In genomic region chr9:128918921-128919320, GRCh38 we compare ENCODE assay signal across 13 cellular contexts. TPM values are rescaled to one million over a fixed set of nuclear protein-coding genes. Genes with fewer than 3 reads are reported as not detected.
DNase-seq lines count a peak whose midpoint lies in the region; ATAC-seq and TF ChIP-seq lines count a peak whose summit lies in the region.
"Had no signal": no experiment of that assay in that cellular context is flagged by ENCODE, and none has a peak within 500 bp of the region (broad histone marks: within the 10 kb centered on the region; RNA-seq: fewer than 3 reads in every experiment).

No MANE protein-coding gene starts in this region.

- H3K27ac ChIP-seq in CD4-positive, alpha-beta T cell (ENCODE audit: low read depth, low read length): no peak overlapping the region
- H3K27ac ChIP-seq in SU-DHL-6 (ENCODE audit: low read depth, low read length): peak overlapping the region; percentile 97
- H3K27ac ChIP-seq in esophagus muscularis mucosa (replicated peaks in 1 of 4): peak overlapping the region; percentile 51 to 86 (median 84)

- H3K4me3 ChIP-seq in SU-DHL-6 (ENCODE audit: insufficient read depth, low read length, poor library complexity, severe bottlenecking): no peak overlapping the region
- H3K4me3 ChIP-seq in esophagus muscularis mucosa: no peak overlapping the region
- no peak overlapping the region for H3K4me3 ChIP-seq in foreskin fibroblast (ENCODE audit: low read depth in 1 of 2, low read length in 2 of 2)

- no peak overlapping the region for H2AFZ ChIP-seq in SU-DHL-6 (ENCODE audit: low read depth, low read length, severe bottlenecking)

- no peaks in the 10 kb centered on the region for H3K9me3 ChIP-seq in CD4-positive, alpha-beta T cell (ENCODE audit: control insufficient read depth, low read length)
- H3K9me3 ChIP-seq in SU-DHL-6 (ENCODE audit: insufficient read depth, low read length) (no peaks in the 10 kb centered on the region), esophagus muscularis mucosa (no peaks in the 10 kb centered on the region)

- no peaks in the 10 kb centered on the region for H4K20me1 ChIP-seq in SU-DHL-6 (ENCODE audit: low read depth, low read length)

- H3K9me2 ChIP-seq in SU-DHL-6 (replicated peaks; ENCODE audit: insufficient read depth, low read length): no peaks in the 10 kb centered on the region

- H3K36me3 Mint-ChIP-seq in CD4-positive, alpha-beta T cell (ENCODE audit: low read depth): peaks cover 38% of the 10 kb centered on the region
- H3K36me3 Mint-ChIP-seq in stimulated activated effector memory CD8-positive, alpha-beta T cell treated with anti-CD3 and anti-CD28 coated beads, Interleukin-12 subunit alpha, Interleukin-12 subunit beta, amount 100 ng/mL, for 72 hours: peaks cover 43% of the 10 kb centered on the region

- no peak for TF ChIP-seq CTCF in CD4-positive, alpha-beta T cell (IDR thresholded peaks at IDR 0.05)
- TF ChIP-seq CTCF in SU-DHL-6 (IDR thresholded peaks at IDR 0.05; ENCODE audit: insufficient read depth, low read length, poor library complexity, severe bottlenecking) (no peak), esophagus muscularis mucosa (IDR thresholded peaks at IDR 0.05) (no peak), foreskin fibroblast (IDR thresholded peaks at IDR 0.05; ENCODE audit: low read depth, low read length) (no peak)

- H3K9ac ChIP-seq in SU-DHL-6 (ENCODE audit: low read length): no peak overlapping the region

- H3F3A ChIP-seq in SU-DHL-6 (ENCODE audit: insufficient read depth): peaks cover 41% of the 10 kb centered on the region

- H3K27me3 Mint-ChIP-seq in CD4-positive, alpha-beta T cell: no peaks in the 10 kb centered on the region
- H3K27me3 Mint-ChIP-seq: stimulated activated naive CD8-positive, alpha-beta T cell treated with anti-CD3 and anti-CD28 coated beads, Interleukin-15, amount 100 ng/mL, for 72 hours had no signal

- no peak for TF ChIP-seq EP300 in esophagus muscularis mucosa (IDR thresholded peaks at IDR 0.05)

- no peaks in the 10 kb centered on the region for H3K9me3 Mint-ChIP-seq in CD4-positive, alpha-beta T cell
- no peaks in the 10 kb centered on the region for H3K9me3 Mint-ChIP-seq in stimulated activated effector memory CD8-positive, alpha-beta T cell treated with anti-CD3 and anti-CD28 coated beads, Interleukin-12 subunit alpha, Interleukin-12 subunit beta, amount 100 ng/mL, for 72 hours
- H3K9me3 Mint-ChIP-seq: stimulated activated naive CD8-positive, alpha-beta T cell treated with anti-CD3 and anti-CD28 coated beads, Interleukin-15, amount 100 ng/mL, for 72 hours had no signal

- no peak for TF ChIP-seq POLR2A in esophagus muscularis mucosa (IDR thresholded peaks at IDR 0.05; ENCODE audit: low read depth)

- peak overlapping the region; percentile 7 for H3K4me3 Mint-ChIP-seq in CD4-positive, alpha-beta T cell
- H3K4me3 Mint-ChIP-seq in stimulated activated effector memory CD8-positive, alpha-beta T cell treated with anti-CD3 and anti-CD28 coated beads, Interleukin-12 subunit alpha, Interleukin-12 subunit beta, amount 100 ng/mL, for 72 hours: no peak overlapping the region
- H3K4me3 Mint-ChIP-seq: stimulated activated naive CD8-positive, alpha-beta T cell treated with anti-CD3 and anti-CD28 coated beads, Interleukin-15, amount 100 ng/mL, for 72 hours had no signal

- ATAC-seq in CD4-positive, alpha-beta T cell (ENCODE audit: poor library complexity): no peak
- ATAC-seq in stimulated activated effector memory CD8-positive, alpha-beta T cell treated with anti-CD3 and anti-CD28 coated beads, Interleukin-12 subunit alpha, Interleukin-12 subunit beta, amount 100 ng/mL, for 72 hours: no peak
- ATAC-seq in HG02884 (IDR thresholded peaks at IDR 0.05; ENCODE audit: unreplicated experiment) (no peak), GM21526 (IDR thresholded peaks at IDR 0.05; ENCODE audit: low FRiP score, unreplicated experiment) (no peak)
- ATAC-seq: stimulated activated naive CD8-positive, alpha-beta T cell treated with anti-CD3 and anti-CD28 coated beads, Interleukin-15, amount 100 ng/mL, for 72 hours had no signal

- H3K27ac Mint-ChIP-seq in CD4-positive, alpha-beta T cell: no peak overlapping the region
- peak overlapping the region; percentile 70 for H3K27ac Mint-ChIP-seq in stimulated activated effector memory CD8-positive, alpha-beta T cell treated with anti-CD3 and anti-CD28 coated beads, Interleukin-12 subunit alpha, Interleukin-12 subunit beta, amount 100 ng/mL, for 72 hours

- H3K4me1 Mint-ChIP-seq in CD4-positive, alpha-beta T cell (ENCODE audit: low read depth): peaks cover 4% of the 10 kb centered on the region
- H3K4me1 Mint-ChIP-seq in stimulated activated effector memory CD8-positive, alpha-beta T cell treated with anti-CD3 and anti-CD28 coated beads, Interleukin-12 subunit alpha, Interleukin-12 subunit beta, amount 100 ng/mL, for 72 hours: peaks cover 6% of the 10 kb centered on the region

- no peaks in the 10 kb centered on the region for H3K79me2 ChIP-seq in SU-DHL-6 (ENCODE audit: insufficient read depth, low read length)

- CTCF ChIA-PET in CD4-positive, alpha-beta T cell (lab: Charles Lee): no interaction called here

- WGBS in esophagus muscularis mucosa: 68% methylated on average over 2 of the region's 2 CpGs

- H3K4me1 ChIP-seq in esophagus muscularis mucosa: peaks cover 73 to 91% (median 88%) of the 10 kb centered on the region in 4 donors

- intact Hi-C loops in CD4-positive, alpha-beta T cell (cut with DNase I, micrococcal nuclease): no loop called here
- intact Hi-C loops in esophagus muscularis mucosa (cut with DNase I): no loop called here

- no peaks in the 10 kb centered on the region for H3K27me3 ChIP-seq in CD4-positive, alpha-beta T cell (ENCODE audit: control insufficient read depth, insufficient read depth, low read length)
- H3K27me3 ChIP-seq in SU-DHL-6 (ENCODE audit: low read length) (no peaks in the 10 kb centered on the region), esophagus muscularis mucosa (no peaks in the 10 kb centered on the region)

- H3K4me2 ChIP-seq in SU-DHL-6 (ENCODE audit: low read depth, low read length, poor library complexity, severe bottlenecking): no peak overlapping the region

- H3K36me3 ChIP-seq in SU-DHL-6 (ENCODE audit: low read length) (no peaks in the 10 kb centered on the region), esophagus muscularis mucosa (peaks cover 0 to 49% (median 30%) of the 10 kb centered on the region in 4 donors)

- POLR2A ChIA-PET in CD4-positive, alpha-beta T cell (lab: Charles Lee): interaction anchor here (0.7 kb wide), 1 partner anchor 17 kb away, joined by 4 read pairs; no protein-coding TSS in a partner anchor

- DNase-seq in CD4-positive, alpha-beta T cell: no peak
- DNase-seq in esophagus muscularis mucosa (ENCODE audit: extremely low spot score) (no peak), superior temporal gyrus (ENCODE audit: extremely low spot score) (no peak), foreskin fibroblast (no peak)
- DNase-seq in stimulated activated effector memory CD8-positive, alpha-beta T cell treated with anti-CD3 and anti-CD28 coated beads, Interleukin-12 subunit alpha, Interleukin-12 subunit beta, amount 100 ng/mL, for 72 hours (ENCODE audit: low spot score in 2 of 2): no peak
- DNase-seq: activated CD8-positive, alpha-beta memory T cell treated with anti-CD3 and anti-CD28 coated beads, Interleukin-2, amount 50 U/mL, for 4 hours; NCI-H774; SHP77 treated with DMSO at 0.1 percent for 48 hours; stimulated activated CD4-positive, alpha-beta T cell treated with anti-CD3 and anti-CD28 coated beads, Interleukin-4, amount 100 ng/mL, for 24 hours; stimulated activated naive CD8-positive, alpha-beta T cell treated with anti-CD3 and anti-CD28 coated beads, Interleukin-15, amount 100 ng/mL, for 72 hours had no signal

RNA-seq across cellular contexts. Expression of gene PHYHD1, which starts 1.9 kb away (rescaled TPM):
- total RNA-seq in CD4-positive, alpha-beta T cell: 1 to 10 TPM; 1.6 to 2.6 TPM
- 10 to 100 TPM; 10.4 to 22.3 (median 12.0) TPM for total RNA-seq in esophagus muscularis mucosa

RNA-seq across cellular contexts. Expression of gene DOLK, which starts 28.5 kb away (rescaled TPM):
- 1 to 10 TPM; 7.4 to 7.8 TPM for total RNA-seq in CD4-positive, alpha-beta T cell
- total RNA-seq in esophagus muscularis mucosa: 10 to 100 TPM; 10.4 to 20.7 (median 14.1) TPM

RNA-seq across cellular contexts. Expression of gene NUP188, which starts 28.6 kb away (rescaled TPM):
- 10 to 100 TPM; 43.0 to 43.9 TPM for total RNA-seq in CD4-positive, alpha-beta T cell
- total RNA-seq in esophagus muscularis mucosa: 10 to 100 TPM; 22.9 to 34.0 (median 29.4) TPM

RNA-seq across cellular contexts. Expression of gene LRRC8A, which starts 37.0 kb away (rescaled TPM):
- total RNA-seq in CD4-positive, alpha-beta T cell: 10 to 100 TPM; 35.0 to 35.8 TPM
- total RNA-seq in esophagus muscularis mucosa: 10 to 100 TPM; 39.5 to 94.2 (median 55.6) TPM

RNA-seq across cellular contexts. Expression of gene KYAT1, which starts 37.2 kb away (rescaled TPM):
- 1 to 10 TPM; 2.8 to 4.7 TPM for total RNA-seq in CD4-positive, alpha-beta T cell
- 1 to 10 TPM; 4.3 to 8.4 (median 6.2) TPM for total RNA-seq in esophagus muscularis mucosa
